In genomic region chr13:113367020-113367560, GRCh38 we compare ENCODE assay signal across 24 cellular contexts. TPM values are rescaled to one million over a fixed set of nuclear protein-coding genes. Genes with fewer than 3 reads are reported as not detected.
"Had no signal": no experiment of that assay in that cellular context is flagged by ENCODE, and none has a peak within 500 bp of the region (broad histone marks: within the 10 kb centered on the region; RNA-seq: fewer than 3 reads in every experiment).

No MANE protein-coding gene starts in this region.

- H3K27ac Mint-ChIP-seq: activated naive CD4-positive, alpha-beta T cell treated with anti-CD3 and anti-CD28 coated beads, Interleukin-2, amount 50 U/mL, for 72 hours; activated T-helper 2 cell treated with anti-CD3 and anti-CD28 coated beads, Interferon-gamma antibody, Interleukin-2, Interleukin-4, amounts not matched to agents 10 μg/mL and 5 μg/mL and 100 μg/mL, durations not matched to agents 14 hours and 24 hours and 36 hours; mesothelial cell of epicardium; naive B cell; nephron progenitor cell; T-helper 17 cell had no signal

- H3K27ac ChIP-seq: epithelial cell of prostate, pancreas, psoas muscle, spleen, thoracic aorta, WERI-Rb-1 had no signal

- H3K4me3 ChIP-seq: pancreas, psoas muscle, spleen, thoracic aorta had no signal

- H3K36me3 Mint-ChIP-seq: mesothelial cell of epicardium, naive B cell had no signal

- H3K9me3 ChIP-seq: pancreas, psoas muscle, spleen, thoracic aorta had no signal

- H3K9me3 Mint-ChIP-seq: activated naive CD4-positive, alpha-beta T cell treated with anti-CD3 and anti-CD28 coated beads, Interleukin-2, amount 50 U/mL, for 72 hours; activated T-helper 2 cell treated with anti-CD3 and anti-CD28 coated beads, Interferon-gamma antibody, Interleukin-2, Interleukin-4, amounts not matched to agents 10 μg/mL and 5 μg/mL and 100 μg/mL, durations not matched to agents 14 hours and 24 hours and 36 hours; central memory CD8-positive, alpha-beta T cell; mesothelial cell of epicardium; nephron progenitor cell had no signal

- ATAC-seq: activated CD4-positive, CD25-positive, alpha-beta regulatory T cell treated with anti-CD3 and anti-CD28 coated beads, Interleukin-2, amount 50 U/mL, for 24 hours; activated naive CD4-positive, alpha-beta T cell treated with anti-CD3 and anti-CD28 coated beads, Interleukin-2, amount 50 U/mL, for 72 hours; left ventricle myocardium superior; pancreas; psoas muscle; T-helper 17 cell had no signal

- DNase-seq: activated CD4-positive, alpha-beta T cell treated with anti-CD3 and anti-CD28 coated beads for 48 hours; activated CD4-positive, alpha-beta T cell treated with anti-CD3 and anti-CD28 coated beads, Interleukin-2, amount 50 U/mL, for 48 hours; activated T-cell treated with anti-CD3 and anti-CD28 coated beads, Interleukin-2, amount 50 U/mL, for 48 hours; dermis blood vessel endothelial cell; effector CD8-positive, alpha-beta T cell; left ventricle myocardium superior; mammary epithelial cell; naive B cell; nephron progenitor cell; psoas muscle; spleen; stimulated activated naive CD4-positive, alpha-beta T cell treated with Interleukin-2 at 50 U/mL for 16 hours; T-helper 17 cell; T1000; trophoblast cell; WERI-Rb-1 had no signal

- H3K4me3 Mint-ChIP-seq: central memory CD8-positive, alpha-beta T cell; mesothelial cell of epicardium; naive B cell; nephron progenitor cell; T-helper 17 cell had no signal

- H3K27me3 ChIP-seq: pancreas had no signal

- H3K36me3 ChIP-seq: pancreas, spleen, thoracic aorta had no signal

RNA-seq across cellular contexts. Expression of gene GRTP1, which starts 3.2 kb away (rescaled TPM):
- total RNA-seq: activated T-helper 2 cell treated with anti-CD3 and anti-CD28 coated beads, Interferon-gamma antibody, Interleukin-2, Interleukin-4, amounts not matched to agents 10 μg/mL and 5 μg/mL and 100 μg/mL, durations not matched to agents 14 hours and 24 hours and 36 hours had no signal
